11 cellular contexts compared by ENCODE assay signal in the genomic region with DNA sequence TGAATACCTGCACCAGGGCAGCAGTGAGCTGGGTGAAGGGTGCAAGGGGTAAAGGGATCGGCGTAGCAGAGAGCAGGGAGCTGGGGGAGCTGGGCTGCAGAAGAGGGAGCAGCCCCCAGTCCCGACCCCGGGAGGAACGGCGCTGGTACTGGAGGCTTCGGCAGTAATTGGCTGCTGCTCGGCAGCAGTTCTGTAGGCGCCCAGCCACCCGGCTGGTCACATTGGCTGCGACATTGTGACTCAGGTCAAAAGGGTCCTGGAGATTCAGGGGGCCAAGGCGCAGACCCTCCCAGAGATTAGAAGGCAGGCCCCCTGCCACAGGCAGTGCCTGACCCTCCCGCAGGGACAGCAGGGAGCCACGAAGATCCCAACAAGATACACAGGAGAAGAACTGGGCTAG. TPM values are rescaled to one million over a fixed set of nuclear protein-coding genes. Genes with fewer than 3 reads are reported as not detected.
A peak's percentile ranks its signal among the peaks of the same experiment; 100 is the strongest.
DNase-seq lines count a peak whose midpoint lies in the region; ATAC-seq and TF ChIP-seq lines count a peak whose summit lies in the region.
"Had no signal": no experiment of that assay in that cellular context is flagged by ENCODE, and none has a peak within 500 bp of the region (broad histone marks: within the 10 kb centered on the region; RNA-seq: fewer than 3 reads in every experiment).

No MANE protein-coding gene starts in this region.

- H3K9me3 ChIP-seq in adipocyte (ENCODE audit: control insufficient read depth, low read length) (no peaks in the 10 kb centered on the region), lower lobe of right lung (no peaks in the 10 kb centered on the region), thoracic aorta (no peaks in the 10 kb centered on the region)
- H3K9me3 ChIP-seq: SJSA1 had no signal

- H3K27me3 ChIP-seq in adipocyte (replicated peaks; ENCODE audit: control insufficient read depth, insufficient read depth, low read length): no peaks in the 10 kb centered on the region
- no peaks in the 10 kb centered on the region for H3K27me3 ChIP-seq in lower lobe of right lung (ENCODE audit: low read depth)
- H3K27me3 ChIP-seq in thoracic aorta (replicated peaks; ENCODE audit: insufficient read depth): no peaks in the 10 kb centered on the region
- H3K27me3 ChIP-seq: SJSA1 had no signal

- H3K9ac ChIP-seq in adipocyte (ENCODE audit: low read length): peak overlapping the region; percentile 98

- H3K4me3 ChIP-seq in adipocyte (ENCODE audit: low read length) (peak overlapping the region; percentile 94), lower lobe of right lung (no peak overlapping the region), thoracic aorta (peak overlapping the region; percentile 94)

- H3K4me3 Mint-ChIP-seq in activated T-cell treated with anti-CD3 and anti-CD28 coated beads, Interleukin-2, amount 50 U/mL, for 24 hours: peak overlapping the region; percentile 99

- intact Hi-C loops in lower lobe of right lung (cut with DNase I): no loop called here

- DNase-seq in activated T-cell treated with anti-CD3 and anti-CD28 coated beads, Interleukin-2, amount 50 U/mL, for 24 hours: no peak
- no peak for DNase-seq in activated T-cell treated with anti-CD3 and anti-CD28 coated beads, Interleukin-2, amount 50 U/mL, for 48 hours
- DNase-seq in adipocyte (ENCODE audit: low read depth): no peak
- no peak for DNase-seq in lower lobe of right lung
- DNase-seq in thoracic aorta (ENCODE audit: low spot score): no peak
- no peak for DNase-seq in GM10266 (ENCODE audit: extremely low spot score)
- no peak for DNase-seq in DMS 273 (lab: John Stamatoyannopoulos, UW; ENCODE audit: unreplicated experiment)
- DNase-seq in COLO829 (ENCODE audit: low spot score): no peak
- DNase-seq: AML-193, NCI-H1930 had no signal

- H3K27ac ChIP-seq in lower lobe of right lung (peak overlapping the region; percentile 86), thoracic aorta (peak overlapping the region; percentile 90 to 94)
- H3K27ac ChIP-seq: SJSA1 had no signal

- TF ChIP-seq CTCF in lower lobe of right lung (IDR thresholded peaks at IDR 0.05): no peak
- no peak for TF ChIP-seq CTCF in thoracic aorta (IDR thresholded peaks at IDR 0.05)
- no peak for TF ChIP-seq CTCF in GM10266 (IDR thresholded peaks at IDR 0.05; ENCODE audit: control insufficient read depth, insufficient read depth, low read depth, missing control alignments)

- peak overlapping the region; percentile 85 for H3K27ac Mint-ChIP-seq in activated T-cell treated with anti-CD3 and anti-CD28 coated beads, Interleukin-2, amount 50 U/mL, for 24 hours

- H3K4me1 ChIP-seq in adipocyte (ENCODE audit: control insufficient read depth, insufficient read depth, low read length): peaks cover 52% of the 10 kb centered on the region
- H3K4me1 ChIP-seq in lower lobe of right lung: peaks cover 52% of the 10 kb centered on the region
- peaks cover 19 to 40% of the 10 kb centered on the region in 2 donors for H3K4me1 ChIP-seq in thoracic aorta (ENCODE audit: control insufficient read depth in 1 of 2, low read depth in 2 of 2)

- peaks cover 33% of the 10 kb centered on the region for H3K36me3 ChIP-seq in adipocyte (ENCODE audit: control insufficient read depth, insufficient read depth, low read length, severe bottlenecking)
- H3K36me3 ChIP-seq in lower lobe of right lung: peaks cover 72% of the 10 kb centered on the region
- H3K36me3 ChIP-seq in thoracic aorta: peaks cover 25% of the 10 kb centered on the region

- H3K36me3 Mint-ChIP-seq in activated T-cell treated with anti-CD3 and anti-CD28 coated beads, Interleukin-2, amount 50 U/mL, for 24 hours (ENCODE audit: low read depth): peaks cover 88% of the 10 kb centered on the region

- H3K4me1 Mint-ChIP-seq in activated T-cell treated with anti-CD3 and anti-CD28 coated beads, Interleukin-2, amount 50 U/mL, for 24 hours (ENCODE audit: low read depth): peaks cover 39% of the 10 kb centered on the region

- no peaks in the 10 kb centered on the region for H3K9me3 Mint-ChIP-seq in activated T-cell treated with anti-CD3 and anti-CD28 coated beads, Interleukin-2, amount 50 U/mL, for 24 hours

- no peaks in the 10 kb centered on the region for H3K27me3 Mint-ChIP-seq in activated T-cell treated with anti-CD3 and anti-CD28 coated beads, Interleukin-2, amount 50 U/mL, for 24 hours

- ATAC-seq in lower lobe of right lung: no peak
- ATAC-seq in thoracic aorta (ENCODE audit: insufficient number of reproducible peaks, low FRiP score, low read depth): no peak

RNA-seq across cellular contexts. Expression of a gene that starts 2.1 kb away (rescaled TPM):
- total RNA-seq in lower lobe of right lung (899 TPM), thoracic aorta (100 to 1,000 TPM; 719 to 780 TPM)

RNA-seq across cellular contexts. Expression of a gene that starts 15.5 kb away (rescaled TPM):
- total RNA-seq in lower lobe of right lung (15.8 TPM), thoracic aorta (10 to 100 TPM in 1 of 2 donors, 1 to 10 TPM in 1; 9.5 to 12.5 TPM)

RNA-seq across cellular contexts. Expression of a gene that starts 25.8 kb away (rescaled TPM):
- 68.4 TPM for total RNA-seq in lower lobe of right lung
- total RNA-seq in thoracic aorta: 100 to 1,000 TPM in 1 of 2 donors, 10 to 100 TPM in 1; 55.9 to 124 TPM

RNA-seq across cellular contexts. Expression of a gene that starts 29.2 kb away (rescaled TPM):
- total RNA-seq in lower lobe of right lung (809 TPM), thoracic aorta (1,000 to 10,000 TPM; 1,009 to 1,046 TPM)

RNA-seq across cellular contexts. Expression of a gene that starts 36.7 kb away (rescaled TPM):
- 69.3 TPM for total RNA-seq in lower lobe of right lung
- total RNA-seq in thoracic aorta: 100 to 1,000 TPM; 106 to 111 TPM
